Comparison of ENCODE assay signal across 26 cellular contexts in the genomic region with DNA sequence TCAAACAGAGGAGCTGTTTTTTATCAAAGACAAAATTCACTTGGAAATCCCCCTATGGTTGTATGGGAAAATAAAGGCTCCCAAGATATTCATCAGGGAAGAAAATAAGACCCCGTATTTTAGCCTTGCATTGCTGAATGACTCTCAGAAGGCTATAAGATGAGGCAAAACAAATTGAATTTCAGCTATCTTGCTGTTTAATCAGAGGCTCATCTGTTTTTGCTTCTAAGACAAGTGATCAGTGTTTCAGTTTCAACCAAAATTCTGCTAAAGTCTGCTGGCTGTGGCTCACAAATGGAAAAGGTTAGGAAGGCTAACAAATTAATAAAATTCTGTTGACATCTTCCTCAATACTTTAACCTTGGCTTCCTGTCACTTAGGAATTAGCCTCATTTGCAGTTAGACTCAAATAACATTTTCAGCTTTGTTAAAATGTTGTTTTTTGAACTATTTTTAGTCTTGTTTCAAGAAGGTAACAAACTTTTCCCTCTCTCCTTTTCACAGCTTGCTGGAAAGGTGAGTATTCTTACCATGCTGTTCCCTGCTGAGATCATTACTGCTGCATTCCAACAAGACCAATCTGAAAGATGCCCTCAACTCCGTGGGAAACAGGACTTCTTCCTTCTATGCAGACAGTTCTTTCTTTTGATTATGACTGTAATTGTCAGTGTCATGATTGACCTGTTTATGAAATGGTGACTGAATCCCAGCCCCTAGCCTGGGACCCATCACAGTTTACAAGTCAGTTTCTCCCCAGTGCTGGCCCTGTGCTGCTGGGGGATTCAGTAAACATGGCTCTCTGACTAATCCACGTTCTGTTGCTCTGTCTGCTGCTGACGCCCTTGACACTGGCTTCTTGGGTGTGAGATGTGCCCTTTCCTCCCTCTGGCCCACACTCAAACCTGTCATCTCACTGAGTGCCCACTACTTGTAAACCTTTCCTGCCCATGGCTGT.
A peak's percentile ranks its signal among the peaks of the same experiment; 100 is the strongest.
DNase-seq lines count a peak whose midpoint lies in the region; ATAC-seq, FAIRE-seq and TF ChIP-seq lines count a peak whose summit lies in the region.
"Had no signal": no experiment of that assay in that cellular context is flagged by ENCODE, and none has a peak within 500 bp of the region (broad histone marks: within the 10 kb centered on the region; RNA-seq: fewer than 3 reads in every experiment).

No MANE protein-coding gene starts in this region.

- H3K14ac ChIP-seq in neuronal stem cell (ENCODE audit: low read length): peak overlapping the region; percentile 99

- H3K4me1 ChIP-seq in A549 (no peaks in the 10 kb centered on the region), KMS-11 (ENCODE audit: low read depth, poor library complexity, severe bottlenecking) (peaks cover 26% of the 10 kb centered on the region), neuronal stem cell (ENCODE audit: control insufficient read depth in 2 of 2, insufficient read depth in 1 of 2, low read depth in 1 of 2, low read length in 2 of 2) (no peaks in the 10 kb centered on the region), right atrium auricular region (no peaks in the 10 kb centered on the region)
- H3K4me1 ChIP-seq: SJCRH30 had no signal

- no peaks in the 10 kb centered on the region for H3K79me1 ChIP-seq in neuronal stem cell (ENCODE audit: low read depth, low read length)

- no peaks in the 10 kb centered on the region for H4K20me1 ChIP-seq in KMS-11 (ENCODE audit: insufficient read depth)

- H3K9ac ChIP-seq in KMS-11 (no peak overlapping the region; the same call in 1 of the 2 replicates), neuronal stem cell (ENCODE audit: low read depth, low read length, poor library complexity) (no peak overlapping the region)

- no peak overlapping the region for H3K4ac ChIP-seq in neuronal stem cell (ENCODE audit: low read length)

- TF ChIP-seq EP300 in A549 (IDR thresholded peaks at IDR 0.05): no peak

- CTCF ChIA-PET in A549 (lab: Yijun Ruan, JAX): no interaction called here

- no peak for FAIRE-seq in A549 (lab: Jason Lieb, UNC)
- FAIRE-seq: HepG2 had no signal

- H3K79me2 ChIP-seq in KMS-11 (ENCODE audit: insufficient read depth, low read depth): no peaks in the 10 kb centered on the region

- POLR2A ChIA-PET in A549 (lab: Yijun Ruan, JAX): no interaction called here

- DNase-seq in A549 (ENCODE audit: low read depth in 1 of 2, low spot score in 1 of 2) (no peak), dorsolateral prefrontal cortex (no peak), neuronal stem cell (ENCODE audit: low spot score) (no peak), GM13976 (ENCODE audit: low spot score) (no peak), foreskin fibroblast (no peak), right atrium auricular region (ENCODE audit: low spot score) (no peak)
- no peak for DNase-seq in activated naive CD8-positive, alpha-beta T cell treated with anti-CD3 and anti-CD28 coated beads, Interleukin-2, amount 50 U/mL, for 24 hours
- DNase-seq: 8988T; CD4-positive, CD25-positive, alpha-beta regulatory T cell; COR-L47; DMS 273 treated with DMSO at 0.1 percent for 48 hours; GF-D8; GOT3; HFFc6; KBM-7; MV-4-11; NCI-H187; NCI-H2107; NCI-H2227 treated with DMSO at 0.1 percent for 48 hours; NCI-H510A treated with DMSO at 0.1 percent for 48 hours; NCI-H774; PC-3; SJCRH30 had no signal

- H3K27ac Mint-ChIP-seq in activated naive CD8-positive, alpha-beta T cell treated with anti-CD3 and anti-CD28 coated beads, Interleukin-2, amount 50 U/mL, for 24 hours: no peak overlapping the region
- H3K27ac Mint-ChIP-seq: B cell; CD4-positive, CD25-positive, alpha-beta regulatory T cell; HFFc6 had no signal

- no peaks in the 10 kb centered on the region for H3K9me3 Mint-ChIP-seq in activated naive CD8-positive, alpha-beta T cell treated with anti-CD3 and anti-CD28 coated beads, Interleukin-2, amount 50 U/mL, for 24 hours

- no peak overlapping the region for H3K18ac ChIP-seq in neuronal stem cell (ENCODE audit: low read length)

- no peak overlapping the region for H2AK5ac ChIP-seq in neuronal stem cell (ENCODE audit: low read depth, low read length)

- peaks cover 3% of the 10 kb centered on the region for H3K27me3 Mint-ChIP-seq in activated naive CD8-positive, alpha-beta T cell treated with anti-CD3 and anti-CD28 coated beads, Interleukin-2, amount 50 U/mL, for 24 hours

- no peaks in the 10 kb centered on the region for H3K4me1 Mint-ChIP-seq in activated naive CD8-positive, alpha-beta T cell treated with anti-CD3 and anti-CD28 coated beads, Interleukin-2, amount 50 U/mL, for 24 hours
- H3K4me1 Mint-ChIP-seq: B cell; CD4-positive, CD25-positive, alpha-beta regulatory T cell had no signal

- H2BK15ac ChIP-seq in neuronal stem cell (ENCODE audit: low read length): no peak overlapping the region

- TF ChIP-seq POLR2A in A549 (IDR thresholded peaks at IDR 0.05; ENCODE audit: low read length): no peak

- H4K91ac ChIP-seq in neuronal stem cell (ENCODE audit: low read depth, low read length, poor library complexity): no peak overlapping the region

- TF ChIP-seq CTCF in A549 (IDR thresholded peaks at IDR 0.05) (no peak), KMS-11 (conservative IDR thresholded peaks at IDR 0.05; ENCODE audit: low read depth, low read length) (no peak), dorsolateral prefrontal cortex (IDR thresholded peaks at IDR 0.05 in 54 of 56, conservative IDR thresholded peaks at IDR 0.05 in 2 of 56; ENCODE audit: low read depth in 1 of 56, partially characterized antibody in 56 of 56) (no peak), GM13976 (IDR thresholded peaks at IDR 0.05; ENCODE audit: borderline replicate concordance, control extremely low read depth, extremely low read depth, insufficient read depth, missing control alignments) (no peak), foreskin fibroblast (IDR thresholded peaks at IDR 0.05; ENCODE audit: low read depth, low read length) (no peak), right atrium auricular region (IDR thresholded peaks at IDR 0.05) (no peak)

- H3K9me3 ChIP-seq in A549 (no peaks in the 10 kb centered on the region), neuronal stem cell (replicated peaks in 1 of 2; ENCODE audit: control insufficient read depth in 2 of 2, insufficient read depth in 1 of 2, low read depth in 1 of 2, low read length in 2 of 2) (no peaks in the 10 kb centered on the region), right atrium auricular region (no peaks in the 10 kb centered on the region)
- H3K9me3 ChIP-seq: SJCRH30 had no signal

- H3K36me3 ChIP-seq in KMS-11 (ENCODE audit: insufficient read depth) (no peaks in the 10 kb centered on the region), neuronal stem cell (replicated peaks in 1 of 2; ENCODE audit: control insufficient read depth in 2 of 2, insufficient read depth in 2 of 2, low read length in 2 of 2) (no peaks in the 10 kb centered on the region), right atrium auricular region (no peaks in the 10 kb centered on the region)
- H3K36me3 ChIP-seq: SJCRH30 had no signal

- H3K4me2 ChIP-seq in A549: no peak overlapping the region
- H3K4me2 ChIP-seq in KMS-11: peak overlapping the region; percentile 78
- H3K4me2 ChIP-seq in neuronal stem cell (ENCODE audit: insufficient read depth, low read length, poor library complexity, severe bottlenecking): no peak overlapping the region

- intact Hi-C loops in dorsolateral prefrontal cortex (cut with DNase I): no loop called here

- no peak overlapping the region for H2BK120ac ChIP-seq in neuronal stem cell (ENCODE audit: low read depth, low read length)

- H2BK12ac ChIP-seq in neuronal stem cell (ENCODE audit: low read length): no peak overlapping the region

- H3K4me3 ChIP-seq in A549: no peak overlapping the region
- no peak overlapping the region for H3K4me3 ChIP-seq in KMS-11 (IDR thresholded peaks at IDR 0.05; ENCODE audit: insufficient read depth, low read depth, low read length)
- H3K4me3 ChIP-seq in dorsolateral prefrontal cortex: no peak overlapping the region
- peak overlapping the region in 1 of 2 donors; percentile 30 for H3K4me3 ChIP-seq in neuronal stem cell (ENCODE audit: low read length in 2 of 2)
- H3K4me3 ChIP-seq in foreskin fibroblast (ENCODE audit: low read depth in 1 of 2, low read length in 2 of 2): no peak overlapping the region
- no peak overlapping the region for H3K4me3 ChIP-seq in right atrium auricular region
- H3K4me3 ChIP-seq: SJCRH30 had no signal

- WGBS in A549 (ENCODE audit: missing lambda C conversion rate): 3% methylated on average over 4 of the region's 4 CpGs
- WGBS in neuronal stem cell (ENCODE audit: extremely low coverage in 2 of 2, insufficient read length in 2 of 2, insufficient replicate concordance in 1 of 2), 2 donors: no CpG with 5 or more reads among the region's 4 CpGs

- no peak for ATAC-seq in A549
- no peak for ATAC-seq in activated naive CD8-positive, alpha-beta T cell treated with anti-CD3 and anti-CD28 coated beads, Interleukin-2, amount 50 U/mL, for 24 hours
- ATAC-seq: HepG2, PC-3 had no signal

- H2AFZ ChIP-seq in KMS-11 (ENCODE audit: low read depth) (0 out of 2 replicates have a peak overlapping the region, but pooled peaks have one; percentile 4), neuronal stem cell (ENCODE audit: low read length) (no peak overlapping the region)

- H3K36me3 Mint-ChIP-seq in activated naive CD8-positive, alpha-beta T cell treated with anti-CD3 and anti-CD28 coated beads, Interleukin-2, amount 50 U/mL, for 24 hours (ENCODE audit: low read depth): no peaks in the 10 kb centered on the region
- H3K36me3 Mint-ChIP-seq: CD4-positive, CD25-positive, alpha-beta regulatory T cell had no signal

- H3K27ac ChIP-seq in A549: no peak overlapping the region
- H3K27ac ChIP-seq in KMS-11: peak overlapping the region; percentile 33; the same call in 1 of the 2 replicates
- H3K27ac ChIP-seq in dorsolateral prefrontal cortex: peak overlapping the region in 49 of 59 donors; percentile 22 to 87 (median 61)
- H3K27ac ChIP-seq in neuronal stem cell (replicated peaks; ENCODE audit: low read length): no peak overlapping the region
- no peak overlapping the region for H3K27ac ChIP-seq in right atrium auricular region
- H3K27ac ChIP-seq: SJCRH30 had no signal

- no peak overlapping the region for H3K4me3 Mint-ChIP-seq in activated naive CD8-positive, alpha-beta T cell treated with anti-CD3 and anti-CD28 coated beads, Interleukin-2, amount 50 U/mL, for 24 hours
- H3K4me3 Mint-ChIP-seq: B cell; CD4-positive, CD25-positive, alpha-beta regulatory T cell; HFFc6 had no signal

- H4K8ac ChIP-seq in neuronal stem cell (ENCODE audit: low read depth, low read length): no peak overlapping the region

- H2BK5ac ChIP-seq in neuronal stem cell (ENCODE audit: low read length): no peak overlapping the region

- H3K27me3 ChIP-seq in KMS-11 (ENCODE audit: insufficient read depth, low read depth) (no peaks in the 10 kb centered on the region), dorsolateral prefrontal cortex (no peaks in the 10 kb centered on the region), neuronal stem cell (ENCODE audit: control insufficient read depth in 3 of 3, insufficient read depth in 3 of 3, low read depth in 1 of 3, low read length in 3 of 3) (peaks cover 0 to 4% (median 0%) of the 10 kb centered on the region in 3 experiments), right atrium auricular region (no peaks in the 10 kb centered on the region)
- H3K27me3 ChIP-seq: SJCRH30 had no signal

- in situ Hi-C loops in GM13976 (cut with MboI; ENCODE audit: low sequenced_read_pairs, unreplicated experiment): no loop called here

- no peak for TF ChIP-seq RAD21 in A549 (conservative IDR thresholded peaks at IDR 0.05 in 1 of 2, IDR thresholded peaks at IDR 0.05 in 1 of 2)

- no peak overlapping the region for H3K23ac ChIP-seq in neuronal stem cell (ENCODE audit: low read depth, low read length, poor library complexity)

Comparison
In these comparisons a context has a peak if more than half of its experiments do, and no peak if none do; other contexts are left out.
1. H3K27ac ChIP-seq: peak in KMS-11 (single experiment) and dorsolateral prefrontal cortex (49 of 59); none in A549 (0 of 2), neuronal stem cell (single experiment) and right atrium auricular region (0 of 2).